In genomic region chr12:103282124-103282523, GRCh38 we compare ENCODE assay signal across 28 cellular contexts.
"Had no signal": no experiment of that assay in that cellular context is flagged by ENCODE, and none has a peak within 500 bp of the region (broad histone marks: within the 10 kb centered on the region; RNA-seq: fewer than 3 reads in every experiment).

No MANE protein-coding gene starts in this region.

- H3K36me3 ChIP-seq: left ventricle myocardium inferior, neural progenitor cell, neutrophil, stomach, thyroid gland, transverse colon, upper lobe of left lung, vagina had no signal

- H3K4me1 ChIP-seq: left ventricle myocardium inferior, neural progenitor cell, parathyroid adenoma, stomach, testis, thyroid gland, transverse colon, upper lobe of left lung, vagina had no signal

- H3K27ac ChIP-seq: left ventricle myocardium inferior, neural progenitor cell, neutrophil, parathyroid adenoma, skin epidermis, stomach, testis, thyroid gland, transverse colon, upper lobe of left lung, vagina had no signal

- H3K4me2 ChIP-seq: neural progenitor cell had no signal

- H3K9ac ChIP-seq: neural progenitor cell, parathyroid adenoma had no signal

- H3K79me2 ChIP-seq: parathyroid adenoma had no signal

- H3K27me3 Mint-ChIP-seq: naive B cell; stimulated activated naive B cell treated with anti-CD40 and anti-IgM and Interleukin-4, amounts not matched to agents 10 μg/mL and 1 μg/mL and 100 μg/mL, for 72 hours had no signal

- ATAC-seq: natural killer cell; right cardiac atrium; sciatic nerve; stimulated activated naive B cell treated with anti-CD40 and anti-IgM and Interleukin-4, amounts not matched to agents 10 μg/mL and 1 μg/mL and 100 μg/mL, for 72 hours; stimulated activated naive CD8-positive, alpha-beta T cell treated with anti-CD3 and anti-CD28 coated beads, Interleukin-15, Interleukin-2, amounts not matched to agents 100 U/mL and 50 U/mL, for 24 hours had no signal

- H3K9me3 ChIP-seq: neutrophil, stomach, testis, thyroid gland, transverse colon, upper lobe of left lung, vagina had no signal

- H3K4me3 Mint-ChIP-seq: mesothelial cell of epicardium; naive B cell; natural killer cell; nephron progenitor cell; neural progenitor cell; stimulated activated naive B cell treated with anti-CD40 and anti-IgM and Interleukin-4, amounts not matched to agents 10 μg/mL and 1 μg/mL and 100 μg/mL, for 72 hours had no signal

- H3K4me1 Mint-ChIP-seq: mesothelial cell of epicardium, natural killer cell, nephron progenitor cell, neural progenitor cell had no signal

- H3K27me3 ChIP-seq: neural progenitor cell, neutrophil, stomach, testis, thyroid gland, transverse colon, upper lobe of left lung, vagina had no signal

- H3K4me3 ChIP-seq: left ventricle myocardium inferior, lung, neural progenitor cell, skin epidermis, stomach, testis, thyroid gland, transverse colon, upper lobe of left lung, vagina had no signal

- H3K9me3 Mint-ChIP-seq: nephron progenitor cell had no signal

- H3K36me3 Mint-ChIP-seq: mesothelial cell of epicardium, naive B cell, natural killer cell, neural progenitor cell had no signal

- H3K27ac Mint-ChIP-seq: mesothelial cell of epicardium; natural killer cell; nephron progenitor cell; neural progenitor cell; progenitor cell of endocrine pancreas; stimulated activated naive B cell treated with anti-CD40 and anti-IgM and Interleukin-4, amounts not matched to agents 10 μg/mL and 1 μg/mL and 100 μg/mL, for 72 hours had no signal

- DNase-seq: left ventricle myocardium inferior; mesendoderm; naive B cell; natural killer cell; nephron progenitor cell; occipital lobe; retina; right cardiac atrium; stimulated activated CD4-positive, alpha-beta T cell treated with anti-CD3 and anti-CD28 coated beads, Interleukin-12 subunit alpha, Interleukin-12 subunit beta, amount 100 ng/mL, for 4 hours; stimulated activated CD4-positive, alpha-beta T cell treated with anti-CD3 and anti-CD28 coated beads, Interleukin-15, amount 100 ng/mL, for 24 hours; stimulated activated CD4-positive, alpha-beta T cell treated with anti-CD3 and anti-CD28 coated beads, Interleukin-2, amount 100 ng/mL, for 24 hours; stimulated activated CD4-positive, alpha-beta T cell treated with anti-CD3 and anti-CD28 coated beads, Interleukin-4, amount 100 ng/mL, for 1 hour; stimulated activated naive B cell treated with anti-CD40 and anti-IgM and Interleukin-4, amounts not matched to agents 10 μg/mL and 1 μg/mL and 100 μg/mL, for 72 hours; stimulated activated naive CD8-positive, alpha-beta T cell treated with anti-CD3 and anti-CD28 coated beads, Interleukin-15, Interleukin-2, amounts not matched to agents 100 U/mL and 50 U/mL, for 24 hours; stomach; testis; thyroid gland; transverse colon; upper lobe of left lung had no signal

- H2AFZ ChIP-seq: neural progenitor cell, parathyroid adenoma had no signal
